1 cellular context compared by ENCODE assay signal in genomic region chr6:39088331-39088730, GRCh38.
A peak's percentile ranks its signal among the peaks of the same experiment; 100 is the strongest.
TF ChIP-seq lines count a peak whose summit lies in the region.

No MANE protein-coding gene starts in this region.

TF ChIP-seq in K562, 482 proteins besides CTCF, POLR2A, EP300 and RAD21 (continues in another document):
- 0 out of 2 replicates have a peak, but pooled peaks have one; percentile 18 for TF ChIP-seq SMAD4 (CRISPR knock-in tag; conservative IDR thresholded peaks at IDR 0.05)
- TF ChIP-seq CREM (IDR thresholded peaks at IDR 0.05; ENCODE audit: low read depth): 0 out of 2 replicates have a peak, but pooled peaks have one; percentile 30
- no peak for TF ChIP-seq HDAC8 (tag; IDR thresholded peaks at IDR 0.05)
- TF ChIP-seq ZSCAN29 (IDR thresholded peaks at IDR 0.05): no peak
- TF ChIP-seq ARID1B (IDR thresholded peaks at IDR 0.05): no peak
- peak; percentile 93 for TF ChIP-seq MIER1 (IDR thresholded peaks at IDR 0.05; ENCODE audit: low read depth)
- no peak for TF ChIP-seq ZFX (CRISPR knock-in tag; IDR thresholded peaks at IDR 0.05)
- TF ChIP-seq BCOR (IDR thresholded peaks at IDR 0.05): no peak
- no peak for TF ChIP-seq ZNF277 (CRISPR knock-in tag; IDR thresholded peaks at IDR 0.05; ENCODE audit: borderline replicate concordance)
- TF ChIP-seq, protein P1, sequence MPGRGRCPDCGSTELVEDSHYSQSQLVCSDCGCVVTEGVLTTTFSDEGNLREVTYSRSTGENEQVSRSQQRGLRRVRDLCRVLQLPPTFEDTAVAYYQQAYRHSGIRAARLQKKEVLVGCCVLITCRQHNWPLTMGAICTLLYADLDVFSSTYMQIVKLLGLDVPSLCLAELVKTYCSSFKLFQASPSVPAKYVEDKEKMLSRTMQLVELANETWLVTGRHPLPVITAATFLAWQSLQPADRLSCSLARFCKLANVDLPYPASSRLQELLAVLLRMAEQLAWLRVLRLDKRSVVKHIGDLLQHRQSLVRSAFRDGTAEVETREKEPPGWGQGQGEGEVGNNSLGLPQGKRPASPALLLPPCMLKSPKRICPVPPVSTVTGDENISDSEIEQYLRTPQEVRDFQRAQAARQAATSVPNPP (IDR thresholded peaks at IDR 0.05; ENCODE audit: borderline replicate concordance, insufficient read depth, insufficient read length): no peak
- TF ChIP-seq STAT6 (CRISPR knock-in tag; IDR thresholded peaks at IDR 0.05): no peak
- TF ChIP-seq ERF (CRISPR knock-in tag; IDR thresholded peaks at IDR 0.05): no peak
- TF ChIP-seq ZNF830 (CRISPR knock-in tag; IDR thresholded peaks at IDR 0.05): no peak
- TF ChIP-seq ZNF507 (tag; conservative IDR thresholded peaks at IDR 0.05): no peak
- no peak for TF ChIP-seq E2F3 (CRISPR knock-in tag; IDR thresholded peaks at IDR 0.05)
- no peak for TF ChIP-seq ZC3H4 (CRISPR knock-in tag; IDR thresholded peaks at IDR 0.05; ENCODE audit: borderline replicate concordance)
- TF ChIP-seq MEF2A (IDR thresholded peaks at IDR 0.05; ENCODE audit: control insufficient read depth, low read depth, low read length): no peak
- TF ChIP-seq JUN (IDR thresholded peaks at IDR 0.05; ENCODE audit: borderline replicate concordance, low read depth, low read length): no peak
- TF ChIP-seq JUN (CRISPR knock-in tag; IDR thresholded peaks at IDR 0.05; ENCODE audit: borderline replicate concordance): no peak
- TF ChIP-seq BCL6 (CRISPR knock-in tag; IDR thresholded peaks at IDR 0.05): peak; percentile 40; the same call in 1 of the 2 replicates
- no peak for TF ChIP-seq STAG1 (CRISPR knock-in tag; IDR thresholded peaks at IDR 0.05; ENCODE audit: borderline replicate concordance)
- TF ChIP-seq L3MBTL2 (IDR thresholded peaks at IDR 0.05): no peak
- TF ChIP-seq HCFC1 (IDR thresholded peaks at IDR 0.05; ENCODE audit: low read depth, low read length): no peak
- TF ChIP-seq, protein P2, sequence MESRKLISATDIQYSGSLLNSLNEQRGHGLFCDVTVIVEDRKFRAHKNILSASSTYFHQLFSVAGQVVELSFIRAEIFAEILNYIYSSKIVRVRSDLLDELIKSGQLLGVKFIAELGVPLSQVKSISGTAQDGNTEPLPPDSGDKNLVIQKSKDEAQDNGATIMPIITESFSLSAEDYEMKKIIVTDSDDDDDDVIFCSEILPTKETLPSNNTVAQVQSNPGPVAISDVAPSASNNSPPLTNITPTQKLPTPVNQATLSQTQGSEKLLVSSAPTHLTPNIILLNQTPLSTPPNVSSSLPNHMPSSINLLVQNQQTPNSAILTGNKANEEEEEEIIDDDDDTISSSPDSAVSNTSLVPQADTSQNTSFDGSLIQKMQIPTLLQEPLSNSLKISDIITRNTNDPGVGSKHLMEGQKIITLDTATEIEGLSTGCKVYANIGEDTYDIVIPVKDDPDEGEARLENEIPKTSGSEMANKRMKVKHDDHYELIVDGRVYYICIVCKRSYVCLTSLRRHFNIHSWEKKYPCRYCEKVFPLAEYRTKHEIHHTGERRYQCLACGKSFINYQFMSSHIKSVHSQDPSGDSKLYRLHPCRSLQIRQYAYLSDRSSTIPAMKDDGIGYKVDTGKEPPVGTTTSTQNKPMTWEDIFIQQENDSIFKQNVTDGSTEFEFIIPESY (CRISPR knock-in tag; IDR thresholded peaks at IDR 0.05): no peak
- TF ChIP-seq XRCC3 (IDR thresholded peaks at IDR 0.05): no peak
- TF ChIP-seq CBX5 (IDR thresholded peaks at IDR 0.05; ENCODE audit: borderline replicate concordance, low read depth): no peak
- TF ChIP-seq CTCFL (IDR thresholded peaks at IDR 0.05; ENCODE audit: borderline replicate concordance, insufficient read depth, low read depth, low read length, poor library complexity, severe bottlenecking): no peak
- TF ChIP-seq, protein P3, sequence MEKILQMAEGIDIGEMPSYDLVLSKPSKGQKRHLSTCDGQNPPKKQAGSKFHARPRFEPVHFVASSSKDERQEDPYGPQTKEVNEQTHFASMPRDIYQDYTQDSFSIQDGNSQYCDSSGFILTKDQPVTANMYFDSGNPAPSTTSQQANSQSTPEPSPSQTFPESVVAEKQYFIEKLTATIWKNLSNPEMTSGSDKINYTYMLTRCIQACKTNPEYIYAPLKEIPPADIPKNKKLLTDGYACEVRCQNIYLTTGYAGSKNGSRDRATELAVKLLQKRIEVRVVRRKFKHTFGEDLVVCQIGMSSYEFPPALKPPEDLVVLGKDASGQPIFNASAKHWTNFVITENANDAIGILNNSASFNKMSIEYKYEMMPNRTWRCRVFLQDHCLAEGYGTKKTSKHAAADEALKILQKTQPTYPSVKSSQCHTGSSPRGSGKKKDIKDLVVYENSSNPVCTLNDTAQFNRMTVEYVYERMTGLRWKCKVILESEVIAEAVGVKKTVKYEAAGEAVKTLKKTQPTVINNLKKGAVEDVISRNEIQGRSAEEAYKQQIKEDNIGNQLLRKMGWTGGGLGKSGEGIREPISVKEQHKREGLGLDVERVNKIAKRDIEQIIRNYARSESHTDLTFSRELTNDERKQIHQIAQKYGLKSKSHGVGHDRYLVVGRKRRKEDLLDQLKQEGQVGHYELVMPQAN (IDR thresholded peaks at IDR 0.05; ENCODE audit: borderline replicate concordance): no peak
- no peak for TF ChIP-seq ZNF232 (CRISPR knock-in tag; IDR thresholded peaks at IDR 0.05)
- 0 out of 2 replicates have a peak, but pooled peaks have one; percentile 9 for TF ChIP-seq ZNF134 (CRISPR knock-in tag; conservative IDR thresholded peaks at IDR 0.05)
- TF ChIP-seq SP2 (IDR thresholded peaks at IDR 0.05; ENCODE audit: extremely low read depth, low read depth, low read length, poor library complexity, severe bottlenecking): no peak
- TF ChIP-seq TSHZ1 (CRISPR knock-in tag; IDR thresholded peaks at IDR 0.05): no peak
- TF ChIP-seq TEAD4 (IDR thresholded peaks at IDR 0.05; ENCODE audit: low read length): no peak
- TF ChIP-seq TEAD4 (CRISPR knock-in tag; IDR thresholded peaks at IDR 0.05; ENCODE audit: borderline replicate concordance): no peak
- TF ChIP-seq E4F1 (CRISPR knock-in tag; IDR thresholded peaks at IDR 0.05; ENCODE audit: borderline replicate concordance): no peak
- TF ChIP-seq, protein P4, sequence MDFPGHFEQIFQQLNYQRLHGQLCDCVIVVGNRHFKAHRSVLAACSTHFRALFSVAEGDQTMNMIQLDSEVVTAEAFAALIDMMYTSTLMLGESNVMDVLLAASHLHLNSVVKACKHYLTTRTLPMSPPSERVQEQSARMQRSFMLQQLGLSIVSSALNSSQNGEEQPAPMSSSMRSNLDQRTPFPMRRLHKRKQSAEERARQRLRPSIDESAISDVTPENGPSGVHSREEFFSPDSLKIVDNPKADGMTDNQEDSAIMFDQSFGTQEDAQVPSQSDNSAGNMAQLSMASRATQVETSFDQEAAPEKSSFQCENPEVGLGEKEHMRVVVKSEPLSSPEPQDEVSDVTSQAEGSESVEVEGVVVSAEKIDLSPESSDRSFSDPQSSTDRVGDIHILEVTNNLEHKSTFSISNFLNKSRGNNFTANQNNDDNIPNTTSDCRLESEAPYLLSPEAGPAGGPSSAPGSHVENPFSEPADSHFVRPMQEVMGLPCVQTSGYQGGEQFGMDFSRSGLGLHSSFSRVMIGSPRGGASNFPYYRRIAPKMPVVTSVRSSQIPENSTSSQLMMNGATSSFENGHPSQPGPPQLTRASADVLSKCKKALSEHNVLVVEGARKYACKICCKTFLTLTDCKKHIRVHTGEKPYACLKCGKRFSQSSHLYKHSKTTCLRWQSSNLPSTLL (IDR thresholded peaks at IDR 0.05): no peak
- TF ChIP-seq, protein P5, sequence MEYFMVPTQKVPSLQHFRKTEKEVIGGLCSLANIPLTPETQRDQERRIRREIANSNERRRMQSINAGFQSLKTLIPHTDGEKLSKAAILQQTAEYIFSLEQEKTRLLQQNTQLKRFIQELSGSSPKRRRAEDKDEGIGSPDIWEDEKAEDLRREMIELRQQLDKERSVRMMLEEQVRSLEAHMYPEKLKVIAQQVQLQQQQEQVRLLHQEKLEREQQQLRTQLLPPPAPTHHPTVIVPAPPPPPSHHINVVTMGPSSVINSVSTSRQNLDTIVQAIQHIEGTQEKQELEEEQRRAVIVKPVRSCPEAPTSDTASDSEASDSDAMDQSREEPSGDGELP (CRISPR knock-in tag; IDR thresholded peaks at IDR 0.05; ENCODE audit: borderline replicate concordance): peak; percentile 29; the same call in 1 of the 2 replicates
- no peak for TF ChIP-seq RBM39 (optimal IDR thresholded peaks at IDR 0.05; ENCODE audit: low read depth, low read length)
